1 cellular context compared by ENCODE assay signal in genomic region chr4:168095776-168096443, GRCh38.
TF ChIP-seq lines count a peak whose summit lies in the region.

No MANE protein-coding gene starts in this region.

TF ChIP-seq in HCT116, 20 proteins besides CTCF, POLR2A, EP300 and RAD21:
- TF ChIP-seq ZBTB33 (IDR thresholded peaks at IDR 0.05; ENCODE audit: extremely low read depth, insufficient replicate concordance, low read length), result no peak
- TF ChIP-seq SP1 (IDR thresholded peaks at IDR 0.05; ENCODE audit: low read depth), result peak; percentile 17; the same call in 1 of the 2 replicates
- TF ChIP-seq ZFX (IDR thresholded peaks at IDR 0.05), result no peak
- TF ChIP-seq ELF1 (IDR thresholded peaks at IDR 0.05; ENCODE audit: borderline replicate concordance, low read depth), result no peak
- TF ChIP-seq CEBPB (IDR thresholded peaks at IDR 0.05; ENCODE audit: low read depth), result no peak
- TF ChIP-seq EZH2 (IDR thresholded peaks at IDR 0.05), result no peak
- no peak for TF ChIP-seq ZNF274 (IDR thresholded peaks at IDR 0.05; ENCODE audit: low read depth, low read length)
- TF ChIP-seq TCF7L2 (IDR thresholded peaks at IDR 0.05; ENCODE audit: borderline replicate concordance, extremely low read depth, insufficient read depth, insufficient read length), result no peak
- no peak for TF ChIP-seq CBX3 (IDR thresholded peaks at IDR 0.05; ENCODE audit: low read depth)
